In the genomic region with DNA sequence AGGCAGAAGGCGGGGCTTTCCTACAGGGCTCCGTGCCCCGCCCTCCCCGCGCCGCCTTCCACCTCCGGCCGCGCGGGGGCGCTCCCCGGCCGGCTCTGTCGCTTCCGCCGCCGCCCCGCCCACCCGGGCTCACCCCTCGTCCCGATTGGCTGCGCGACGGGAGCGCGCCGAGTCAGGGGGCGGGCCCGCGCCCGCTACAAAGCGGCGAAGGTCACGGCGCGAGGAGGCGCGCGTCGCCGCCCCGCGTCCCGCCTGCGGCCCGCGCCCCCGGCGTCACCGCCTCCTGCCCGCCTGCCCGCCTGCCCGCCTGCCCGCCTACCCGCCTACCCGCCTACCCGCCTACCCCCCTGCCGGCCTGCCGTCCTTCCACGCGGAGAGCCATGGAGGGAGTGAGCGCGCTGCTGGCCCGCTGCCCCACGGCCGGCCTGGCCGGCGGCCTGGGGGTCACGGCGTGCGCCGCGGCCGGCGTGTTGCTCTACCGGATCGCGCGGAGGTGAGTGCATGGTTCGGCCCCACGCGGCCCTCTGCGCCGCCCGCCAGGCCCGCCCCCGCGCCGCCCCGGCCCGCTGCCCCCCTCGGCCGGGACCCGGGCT, we compare ENCODE assay signal across 8 cellular contexts. TPM values are rescaled to one million over a fixed set of nuclear protein-coding genes. Genes with fewer than 3 reads are reported as not detected.
A peak's percentile ranks its signal among the peaks of the same experiment; 100 is the strongest.
DNase-seq lines count a peak whose midpoint lies in the region; ATAC-seq, FAIRE-seq and TF ChIP-seq lines count a peak whose summit lies in the region.

A gene with protein sequence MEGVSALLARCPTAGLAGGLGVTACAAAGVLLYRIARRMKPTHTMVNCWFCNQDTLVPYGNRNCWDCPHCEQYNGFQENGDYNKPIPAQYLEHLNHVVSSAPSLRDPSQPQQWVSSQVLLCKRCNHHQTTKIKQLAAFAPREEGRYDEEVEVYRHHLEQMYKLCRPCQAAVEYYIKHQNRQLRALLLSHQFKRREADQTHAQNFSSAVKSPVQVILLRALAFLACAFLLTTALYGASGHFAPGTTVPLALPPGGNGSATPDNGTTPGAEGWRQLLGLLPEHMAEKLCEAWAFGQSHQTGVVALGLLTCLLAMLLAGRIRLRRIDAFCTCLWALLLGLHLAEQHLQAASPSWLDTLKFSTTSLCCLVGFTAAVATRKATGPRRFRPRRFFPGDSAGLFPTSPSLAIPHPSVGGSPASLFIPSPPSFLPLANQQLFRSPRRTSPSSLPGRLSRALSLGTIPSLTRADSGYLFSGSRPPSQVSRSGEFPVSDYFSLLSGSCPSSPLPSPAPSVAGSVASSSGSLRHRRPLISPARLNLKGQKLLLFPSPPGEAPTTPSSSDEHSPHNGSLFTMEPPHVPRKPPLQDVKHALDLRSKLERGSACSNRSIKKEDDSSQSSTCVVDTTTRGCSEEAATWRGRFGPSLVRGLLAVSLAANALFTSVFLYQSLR (plus strand): TSS at position 361 of the 593 bp plus-strand sequence. CDS start 20 bp downstream, at position 381.

- POLR2A ChIA-PET in endothelial cell of umbilical vein (lab: Charles Lee): interaction anchor here (0.5 kb wide), 1 partner anchor 120 kb away, joined by 4 read pairs; no protein-coding TSS in a partner anchor

- H3K79me2 ChIP-seq in endothelial cell of umbilical vein (ENCODE audit: control insufficient read depth, insufficient read depth, low read length): peaks cover 45% of the 10 kb centered on the region

- H3K9me3 ChIP-seq in NT2/D1 (ENCODE audit: insufficient read depth, low read length) (no peaks in the 10 kb centered on the region), endothelial cell of umbilical vein (replicated peaks; ENCODE audit: control insufficient read depth, insufficient read depth, low read length) (no peaks in the 10 kb centered on the region), mononuclear cell (ENCODE audit: low read depth, low read length) (no peaks in the 10 kb centered on the region)

- H3K27me3 ChIP-seq in NT2/D1 (ENCODE audit: insufficient read depth, insufficient read length): no peaks in the 10 kb centered on the region
- H3K27me3 ChIP-seq in endothelial cell of umbilical vein (ENCODE audit: control insufficient read depth in 2 of 2, insufficient read depth in 2 of 2, low read length in 2 of 2): no peaks in the 10 kb centered on the region
- H3K27me3 ChIP-seq in mononuclear cell (ENCODE audit: insufficient read depth, low read length): no peaks in the 10 kb centered on the region

- peaks cover 13% of the 10 kb centered on the region for H3K36me3 ChIP-seq in NT2/D1 (ENCODE audit: insufficient read depth, insufficient read length, low read length)
- no peaks in the 10 kb centered on the region for H3K36me3 ChIP-seq in endothelial cell of umbilical vein (ENCODE audit: control insufficient read depth in 2 of 2, extremely low read depth in 1 of 2, insufficient read depth in 2 of 2, low read length in 2 of 2)

- dilution Hi-C loops in endothelial cell of umbilical vein (cut with MboI; ENCODE audit: extremely low pct_ligation_motif_present, low sequenced_read_pairs): no loop called here

- peak within 1 kb of the TSS; percentile 77 for H3K4me3 ChIP-seq in NT2/D1 (ENCODE audit: insufficient read length, low read depth)
- peak within 1 kb of the TSS; percentile 54 to 75 (median 71) for H3K4me3 ChIP-seq in endothelial cell of umbilical vein (replicated peaks in 1 of 3; ENCODE audit: insufficient read depth in 1 of 3, low read depth in 1 of 3, low read length in 3 of 3)
- peak within 1 kb of the TSS; percentile 45 for H3K4me3 ChIP-seq in mononuclear cell (ENCODE audit: low read length)

- no TSS peak for BruUV-seq in endothelial cell of umbilical vein (replicated peaks; lab: Mats Ljungman, UMichigan)

- peak; percentile 87 for DNase-seq in CMK (ENCODE audit: low read depth)
- DNase-seq in HS-27A (ENCODE audit: low read depth): peak; percentile 62
- DNase-seq in NT2/D1 (ENCODE audit: low read depth, low spot score): peak; percentile 68
- DNase-seq in activated CD8-positive, alpha-beta memory T cell treated with anti-CD3 and anti-CD28 coated beads, Interleukin-2, amount 50 U/mL, for 24 hours (ENCODE audit: extremely low read depth): peak; percentile 75
- peak; percentile 92 for DNase-seq in endothelial cell of umbilical vein (ENCODE audit: low read depth, low spot score)
- peak; percentile 90 to 94 for DNase-seq in stimulated activated CD8-positive, alpha-beta memory T cell treated with anti-CD3 and anti-CD28 coated beads, Interleukin-2, amount 100 ng/mL, for 48 hours (ENCODE audit: low read depth in 2 of 2)

- CTCF ChIA-PET in endothelial cell of umbilical vein (lab: Charles Lee): interaction anchor here (0.5 to 4.0 kb wide), 10 partner anchors 9 to 355 kb away, joined by 3 to 19 read pairs (median 3); no protein-coding TSS in a partner anchor

- peak within 1 kb of the TSS; percentile 73 for H2AFZ ChIP-seq in endothelial cell of umbilical vein (ENCODE audit: low read depth, low read length)

- peak; percentile 70 to 76 for TF ChIP-seq CTCF in endothelial cell of umbilical vein (IDR thresholded peaks at IDR 0.05; ENCODE audit: extremely low read depth in 1 of 2, insufficient read depth in 1 of 2, low read depth in 1 of 2, low read length in 2 of 2)

- H4K20me1 ChIP-seq in endothelial cell of umbilical vein (replicated peaks; ENCODE audit: control insufficient read depth, extremely low read depth, insufficient read depth, low read length): no peaks in the 10 kb centered on the region

- no peaks in the 10 kb centered on the region for H3K9me1 ChIP-seq in endothelial cell of umbilical vein (replicated peaks; ENCODE audit: control insufficient read depth, extremely low read depth, insufficient read depth, low read length)

- no peak for TF ChIP-seq POLR2A in endothelial cell of umbilical vein (IDR thresholded peaks at IDR 0.05; ENCODE audit: low read depth, low read length)

- H3K4me1 ChIP-seq in NT2/D1 (ENCODE audit: insufficient read depth, insufficient read length): peaks cover 31% of the 10 kb centered on the region
- peaks cover 20% of the 10 kb centered on the region for H3K4me1 ChIP-seq in endothelial cell of umbilical vein (ENCODE audit: control insufficient read depth, extremely low read depth, insufficient read depth, low read length)
- H3K4me1 ChIP-seq in mononuclear cell (ENCODE audit: insufficient read depth, low read length): peaks cover 45% of the 10 kb centered on the region

- peak; percentile 88 for FAIRE-seq in endothelial cell of umbilical vein (lab: Jason Lieb, UNC)

- ATAC-seq in GM19467 (IDR thresholded peaks at IDR 0.05; ENCODE audit: unreplicated experiment): peak; percentile 69

- H3K27ac ChIP-seq in endothelial cell of umbilical vein (ENCODE audit: insufficient read depth, low read depth, low read length): peak within 1 kb of the TSS; percentile 3

- H3K4me2 ChIP-seq in endothelial cell of umbilical vein (ENCODE audit: insufficient read depth, low read length): peak within 1 kb of the TSS; percentile 79

- peak within 1 kb of the TSS; percentile 91 for H3K9ac ChIP-seq in NT2/D1 (ENCODE audit: insufficient read length, low read depth)
- H3K9ac ChIP-seq in endothelial cell of umbilical vein (replicated peaks; ENCODE audit: extremely low read depth, insufficient read depth, low read length): peak within 1 kb of the TSS; percentile 70

- intact Hi-C loops in endothelial cell of umbilical vein (cut with micrococcal nuclease): loop anchor here (1.0 kb wide), 4 partner anchors 27 to 354 kb away; a partner anchor contains a TSS

TF ChIP-seq in endothelial cell of umbilical vein, 7 proteins besides CTCF, POLR2A, EP300 and RAD21:
- TF ChIP-seq FOS (IDR thresholded peaks at IDR 0.05; ENCODE audit: borderline replicate concordance, insufficient read depth, low read length): no peak
- TF ChIP-seq, protein P1, sequence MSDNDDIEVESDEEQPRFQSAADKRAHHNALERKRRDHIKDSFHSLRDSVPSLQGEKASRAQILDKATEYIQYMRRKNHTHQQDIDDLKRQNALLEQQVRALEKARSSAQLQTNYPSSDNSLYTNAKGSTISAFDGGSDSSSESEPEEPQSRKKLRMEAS (IDR thresholded peaks at IDR 0.05; ENCODE audit: insufficient read depth, insufficient read length): no peak
- TF ChIP-seq MYC (IDR thresholded peaks at IDR 0.05; ENCODE audit: low read depth, low read length): peak; percentile 7
- TF ChIP-seq EZH2 (IDR thresholded peaks at IDR 0.05; ENCODE audit: borderline replicate concordance, low read depth, low read length, severe bottlenecking): no peak
- peak; percentile 68 for TF ChIP-seq POLR2AphosphoS5 (IDR thresholded peaks at IDR 0.05; ENCODE audit: insufficient read depth, low read depth, low read length)
- TF ChIP-seq GATA2 (IDR thresholded peaks at IDR 0.05; ENCODE audit: insufficient read depth, insufficient read length, low read depth, low read length): no peak
- no peak for TF ChIP-seq JUN (IDR thresholded peaks at IDR 0.05; ENCODE audit: borderline replicate concordance, insufficient read depth, insufficient read length, low read depth)

RNA-seq across cellular contexts. Expression of the gene that starts here (rescaled TPM):
- total RNA-seq in endothelial cell of umbilical vein (21.0 and 24.8 TPM in 2 replicates), mononuclear cell (3.3 TPM)
- polyA plus RNA-seq in endothelial cell of umbilical vein: 8.3 and 10.0 TPM in 2 replicates
- 5.6 and 6.2 TPM in 2 replicates for polyA plus RNA-seq in endothelial cell of umbilical vein (2011; cell fraction: cytosol; rRNA removed)
- polyA plus RNA-seq in endothelial cell of umbilical vein (2011; cell fraction: nucleus; rRNA removed): 12.9 and 13.4 TPM in 2 replicates
- polyA plus RNA-seq in endothelial cell of umbilical vein (2012): 8.1 and 9.2 TPM in 2 replicates
- 5.6 and 6.9 TPM in 2 replicates for polyA minus RNA-seq in endothelial cell of umbilical vein
- 15.3 TPM for polyA minus RNA-seq in endothelial cell of umbilical vein (2011; cell fraction: cytosol; rRNA and poly(A)+ RNA removed)
- polyA minus RNA-seq in endothelial cell of umbilical vein (2011; cell fraction: nucleus; rRNA and poly(A)+ RNA removed): 6.8 and 9.0 TPM in 2 replicates

Comparison
In these comparisons a context has a peak if more than half of its experiments do, and no peak if none do; other contexts are left out.
1. Peak in every context shown above with its lines: DNase-seq, ATAC-seq, H3K4me3 ChIP-seq and H3K27ac ChIP-seq.